In genomic region chr4:72997409-72997808, GRCh38 we compare ENCODE assay signal across 16 cellular contexts.
DNase-seq lines count a peak whose midpoint lies in the region; ATAC-seq and TF ChIP-seq lines count a peak whose summit lies in the region.
"Had no signal": no experiment of that assay in that cellular context is flagged by ENCODE, and none has a peak within 500 bp of the region (broad histone marks: within the 10 kb centered on the region; RNA-seq: fewer than 3 reads in every experiment).

No MANE protein-coding gene starts in this region.

- DNase-seq in H4 (ENCODE audit: low spot score) (peak; percentile 48), PC-3 (peak; percentile 82), mammary epithelial cell (peak; percentile 69), lung (ENCODE audit: low spot score) (peak; percentile 51), GM13977 (ENCODE audit: low spot score) (no peak)
- no peak for DNase-seq in stimulated activated naive CD4-positive, alpha-beta T cell (lab: John Stamatoyannopoulos, UW)
- no peak for DNase-seq in activated CD8-positive, alpha-beta memory T cell treated with anti-CD3 and anti-CD28 coated beads, Interleukin-2, amount 50 U/mL, for 4 hours
- DNase-seq: activated naive CD8-positive, alpha-beta T cell treated with anti-CD3 and anti-CD28 coated beads, Interleukin-2, amount 50 U/mL, for 24 hours; activated T-cell treated with anti-CD3 and anti-CD28 coated beads for 4 hours; glutamatergic neuron; NCI-H2029; NCI-H69; Peyer's patch had no signal

- H2AFZ ChIP-seq in PC-3 (ENCODE audit: low read length), result no peak overlapping the region
- peak overlapping the region; percentile 20 for H2AFZ ChIP-seq in mammary epithelial cell (ENCODE audit: low read depth, low read length)
- H2AFZ ChIP-seq: parathyroid adenoma had no signal

- H3K4me2 ChIP-seq in PC-3 (ENCODE audit: low read length) (no peak overlapping the region), mammary epithelial cell (ENCODE audit: insufficient read depth, low read depth, low read length) (no peak overlapping the region)
- H3K4me2 ChIP-seq: BLaER1 treated with 17β-estradiol and CSF1 and Interleukin-3, amounts not matched to agents 10 nM and 100 nM had no signal

- H3K4me3 ChIP-seq in PC-3 (ENCODE audit: low read length) (no peak overlapping the region), mammary epithelial cell (replicated peaks in 1 of 3; ENCODE audit: insufficient read depth in 1 of 3, low read depth in 2 of 3, low read length in 3 of 3) (no peak overlapping the region), lung (no peak overlapping the region)
- H3K4me3 ChIP-seq: BLaER1 treated with 17β-estradiol and CSF1 and Interleukin-3, amounts not matched to agents 10 nM and 100 nM; Peyer's patch had no signal

- peaks cover 11% of the 10 kb centered on the region for H3K4me1 ChIP-seq in PC-3 (ENCODE audit: insufficient read depth, low read length)
- H3K4me1 ChIP-seq in mammary epithelial cell (ENCODE audit: insufficient read depth, low read length), result peaks cover 11% of the 10 kb centered on the region
- H3K4me1 ChIP-seq in lung (ENCODE audit: control insufficient read depth in 2 of 2, insufficient read depth in 2 of 2, low read length in 2 of 2), result no peaks in the 10 kb centered on the region
- H3K4me1 ChIP-seq: BLaER1 treated with 17β-estradiol and CSF1 and Interleukin-3, amounts not matched to agents 10 nM and 100 nM; parathyroid adenoma; Peyer's patch had no signal

- H3K9me2 ChIP-seq in PC-3 (replicated peaks; ENCODE audit: low read length), result peaks cover 4% of the 10 kb centered on the region; the same call in 1 of the 2 replicates

- intact Hi-C loops in PC-3 (cut with micrococcal nuclease) (no loop called here), mammary epithelial cell (cut with micrococcal nuclease) (no loop called here)

- no peaks in the 10 kb centered on the region for H3K27me3 ChIP-seq in PC-3 (ENCODE audit: low read length)
- H3K27me3 ChIP-seq in mammary epithelial cell (ENCODE audit: insufficient read depth, low read length), result no peaks in the 10 kb centered on the region
- H3K27me3 ChIP-seq in lung (ENCODE audit: control insufficient read depth, insufficient read depth), result no peaks in the 10 kb centered on the region
- H3K27me3 ChIP-seq: BLaER1 treated with 17β-estradiol and CSF1 and Interleukin-3, amounts not matched to agents 10 nM and 100 nM; Peyer's patch had no signal

- H3K79me2 ChIP-seq in PC-3 (ENCODE audit: low read length) (no peaks in the 10 kb centered on the region), mammary epithelial cell (ENCODE audit: insufficient read depth, low read length) (no peaks in the 10 kb centered on the region)
- H3K79me2 ChIP-seq: parathyroid adenoma had no signal

- WGBS in mammary epithelial cell (ENCODE audit: low coverage, missing lambda C conversion rate), result 0% methylated on average over 3 of the region's 3 CpGs
- WGBS in lung, 2 donors, result 67 to 77% methylated on average over 3 of the region's 3 CpGs

- POLR2A ChIA-PET in PC-3 (lab: Charles Lee; ENCODE audit: unreplicated experiment), result no interaction called here

- TF ChIP-seq CTCF in PC-3 (conservative IDR thresholded peaks at IDR 0.05; ENCODE audit: low read depth, low read length), result no peak
- no peak for TF ChIP-seq CTCF in mammary epithelial cell (conservative IDR thresholded peaks at IDR 0.05 in 1 of 2, IDR thresholded peaks at IDR 0.05 in 1 of 2; ENCODE audit: extremely low read depth in 1 of 2, insufficient read depth in 1 of 2, low read depth in 1 of 2, low read length in 2 of 2)
- no peak for TF ChIP-seq CTCF in lung (IDR thresholded peaks at IDR 0.05; ENCODE audit: control extremely low read depth, extremely low read depth)
- TF ChIP-seq CTCF in GM13977 (IDR thresholded peaks at IDR 0.05; ENCODE audit: extremely low read depth, insufficient read depth, missing control alignments), result no peak

- H3K36me3 ChIP-seq in PC-3 (ENCODE audit: low read depth, low read length), result no peaks in the 10 kb centered on the region
- H3K36me3 ChIP-seq in mammary epithelial cell (ENCODE audit: insufficient read depth, low read length), result no peaks in the 10 kb centered on the region
- no peaks in the 10 kb centered on the region for H3K36me3 ChIP-seq in lung (ENCODE audit: control insufficient read depth in 2 of 2, insufficient read depth in 2 of 2, low read length in 2 of 2)
- H3K36me3 ChIP-seq: BLaER1 treated with 17β-estradiol and CSF1 and Interleukin-3, amounts not matched to agents 10 nM and 100 nM; Peyer's patch had no signal

- ATAC-seq in PC-3, result peak; percentile 54
- peak; percentile 34 for ATAC-seq in lung (ENCODE audit: insufficient read depth, low FRiP score)
- no peak for ATAC-seq in HG02759 (IDR thresholded peaks at IDR 0.05; ENCODE audit: unreplicated experiment)
- ATAC-seq: activated naive CD8-positive, alpha-beta T cell treated with anti-CD3 and anti-CD28 coated beads, Interleukin-2, amount 50 U/mL, for 24 hours had no signal

- dilution Hi-C loops in mammary epithelial cell (cut with HindIII; ENCODE audit: low sequenced_read_pairs), result no loop called here

- H3K27ac ChIP-seq in PC-3 (ENCODE audit: low read length) (no peak overlapping the region), mammary epithelial cell (ENCODE audit: insufficient read depth, low read depth, low read length) (no peak overlapping the region), lung (ENCODE audit: low read depth in 1 of 2, low read length in 1 of 2) (no peak overlapping the region)
- H3K27ac ChIP-seq: BLaER1 treated with 17β-estradiol and CSF1 and Interleukin-3, amounts not matched to agents 10 nM and 100 nM; parathyroid adenoma; Peyer's patch had no signal

- H3K9me3 ChIP-seq in PC-3 (ENCODE audit: low read length) (no peaks in the 10 kb centered on the region), mammary epithelial cell (replicated peaks; ENCODE audit: insufficient read depth, low read length) (no peaks in the 10 kb centered on the region), lung (ENCODE audit: control insufficient read depth in 2 of 2, insufficient read depth in 1 of 2, low read length in 1 of 2) (no peaks in the 10 kb centered on the region)
- H3K9me3 ChIP-seq: BLaER1 treated with 17β-estradiol and CSF1 and Interleukin-3, amounts not matched to agents 10 nM and 100 nM; Peyer's patch had no signal

- CTCF ChIA-PET in PC-3 (lab: Charles Lee) (no interaction called here), mammary epithelial cell (lab: Charles Lee; ENCODE audit: low non-redundant PET) (interaction anchor here (0.8 kb wide), 1 partner anchor 18 kb away, joined by 3 read pairs; no protein-coding TSS in a partner anchor)

- no peak overlapping the region for H3K9ac ChIP-seq in PC-3 (ENCODE audit: low read length)
- H3K9ac ChIP-seq in mammary epithelial cell (ENCODE audit: insufficient read depth, low read length), result no peak overlapping the region
- H3K9ac ChIP-seq: BLaER1 treated with 17β-estradiol and CSF1 and Interleukin-3, amounts not matched to agents 10 nM and 100 nM; parathyroid adenoma had no signal

- in situ Hi-C loops in mammary epithelial cell (cut with MboI; ENCODE audit: low sequenced_read_pairs in 2 of 2), result no loop called here
- in situ Hi-C loops in GM13977 (cut with MboI; ENCODE audit: low pct_unique_long_range_greater_than_20kb, low sequenced_read_pairs, unreplicated experiment), result no loop called here

- BruUV-seq in PC-3 (replicated peaks; lab: Mats Ljungman, UMichigan), result no TSS peak
- BruUV-seq in mammary epithelial cell (replicated peaks; lab: Mats Ljungman, UMichigan), result no TSS peak

- no peaks in the 10 kb centered on the region for H3F3A ChIP-seq in PC-3 (ENCODE audit: low read length, unreplicated experiment)

- H4K20me1 ChIP-seq in PC-3 (ENCODE audit: low read length) (no peaks in the 10 kb centered on the region), mammary epithelial cell (ENCODE audit: insufficient read depth, low read length) (no peaks in the 10 kb centered on the region)
- H4K20me1 ChIP-seq: BLaER1 treated with 17β-estradiol and CSF1 and Interleukin-3, amounts not matched to agents 10 nM and 100 nM had no signal

Comparison
In these comparisons a context has a peak if more than half of its experiments do, and no peak if none do; other contexts are left out.
1. DNase-seq: peak in H4 (single experiment), PC-3 (single experiment), mammary epithelial cell (single experiment) and lung (single experiment); none in stimulated activated naive CD4-positive, alpha-beta T cell (0 of 6), activated CD8-positive, alpha-beta memory T cell treated with anti-CD3 and anti-CD28 coated beads, Interleukin-2, amount 50 U/mL, for 4 hours (single experiment) and GM13977 (single experiment).